38 cellular contexts compared by ENCODE assay signal in the genomic region with DNA sequence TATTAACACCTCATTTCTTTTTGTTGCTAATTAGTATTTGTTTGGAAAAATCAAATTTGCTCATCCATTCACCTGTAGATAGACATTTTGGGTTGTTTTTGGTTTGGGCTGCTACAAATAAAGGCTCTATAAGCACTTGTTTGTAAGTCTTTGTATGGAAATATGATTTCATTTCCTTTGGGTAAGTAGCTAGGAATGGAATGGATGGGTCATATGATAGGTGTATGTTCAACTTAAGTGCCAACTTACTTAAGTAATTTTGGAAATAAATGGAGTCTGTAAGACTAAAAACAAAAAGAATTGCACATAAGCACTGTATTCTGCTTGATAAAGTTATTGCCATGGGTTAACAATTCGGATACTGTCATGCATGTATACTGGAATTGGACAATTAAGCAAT.
"Had no signal": no experiment of that assay in that cellular context is flagged by ENCODE, and none has a peak within 500 bp of the region (broad histone marks: within the 10 kb centered on the region; RNA-seq: fewer than 3 reads in every experiment).

No MANE protein-coding gene starts in this region.

- H3K4me3 ChIP-seq: adrenal gland, ascending aorta, body of pancreas, breast epithelium, cardiac muscle cell had no signal

- H3K4me1 ChIP-seq: adrenal gland, ascending aorta, body of pancreas, breast epithelium had no signal

- H3K9me3 ChIP-seq: adrenal gland, ascending aorta, body of pancreas, breast epithelium had no signal

- H3K4me1 Mint-ChIP-seq: activated naive CD4-positive, alpha-beta T cell treated with anti-CD3 and anti-CD28 coated beads, Interleukin-2, amount 10 ng/mL, durations not matched to agents 7 days and 5 days; activated naive CD4-positive, alpha-beta T cell treated with anti-CD3 and anti-CD28 coated beads, Interleukin-2, amount 50 U/mL, for 24 hours; activated naive CD8-positive, alpha-beta T cell treated with anti-CD3 and anti-CD28 coated beads for 36 hours; activated naive CD8-positive, alpha-beta T cell treated with anti-CD3 and anti-CD28 coated beads, Interleukin-2, amount 10 ng/mL, durations not matched to agents 7 days and 5 days; activated naive CD8-positive, alpha-beta T cell treated with anti-CD3 and anti-CD28 coated beads, Interleukin-2, amount 50 U/mL, for 24 hours; activated T-helper 17 cell treated with anti-CD3 and anti-CD28 coated beads, Interleukin-2, amount 50 U/mL, for 72 hours; brain; central memory CD8-positive, alpha-beta T cell had no signal

- H3K36me3 ChIP-seq: adrenal gland, ascending aorta, brain microvascular endothelial cell, breast epithelium, cardiac muscle cell had no signal

- DNase-seq: activated effector memory CD4-positive, alpha-beta T cell treated with anti-CD3 and anti-CD28 coated beads, Interleukin-2, amount 50 U/mL, for 16 hours; activated effector memory CD4-positive, alpha-beta T cell treated with Interleukin-2 at 50 U/mL for 16 hours; activated gamma-delta T cell; activated gamma-delta T cell treated with Interleukin-2 at 50 U/mL for 16 hours; activated naive CD4-positive, alpha-beta T cell; activated naive CD4-positive, alpha-beta T cell treated with anti-CD3 and anti-CD28 coated beads for 36 hours; activated naive CD4-positive, alpha-beta T cell treated with anti-CD3 and anti-CD28 coated beads, Interleukin-2, amount 10 ng/mL, durations not matched to agents 7 days and 5 days; activated naive CD4-positive, alpha-beta T cell treated with anti-CD3 and anti-CD28 coated beads, Interleukin-2, amount 50 U/mL, for 16 hours; activated naive CD4-positive, alpha-beta T cell treated with Interleukin-2 at 50 U/mL for 16 hours; activated naive CD8-positive, alpha-beta T cell treated with anti-CD3 and anti-CD28 coated beads for 36 hours; activated naive CD8-positive, alpha-beta T cell treated with anti-CD3 and anti-CD28 coated beads, Interleukin-2, amount 10 ng/mL, durations not matched to agents 7 days and 5 days; activated naive CD8-positive, alpha-beta T cell treated with anti-CD3 and anti-CD28 coated beads, Interleukin-2, amount 50 U/mL, for 24 hours; activated T-cell treated with anti-CD3 and anti-CD28 coated beads, Interleukin-2, amount 50 U/mL, for 1 hour; activated T-cell treated with anti-CD3 and anti-CD28 coated beads, Interleukin-2, amount 50 U/mL, for 24 hours; activated T-cell treated with anti-CD3 and anti-CD28 coated beads, Interleukin-2, amount 50 U/mL, for 4 hours; activated T-cell treated with anti-CD3 and anti-CD28 coated beads, Interleukin-2, amount 50 U/mL, for 48 hours; adrenal gland; amniotic stem cell; amygdala; anterior cingulate cortex; aorta; body of pancreas; brain microvascular endothelial cell; caudate nucleus; central memory CD4-positive, alpha-beta T cell; cerebellar nuclear complex had no signal

- H3K27ac Mint-ChIP-seq: activated naive CD4-positive, alpha-beta T cell treated with anti-CD3 and anti-CD28 coated beads for 36 hours; activated naive CD4-positive, alpha-beta T cell treated with anti-CD3 and anti-CD28 coated beads, Interleukin-2, amount 50 U/mL, for 24 hours; activated naive CD4-positive, alpha-beta T cell treated with anti-CD3 and anti-CD28 coated beads, Interleukin-2, amount 50 U/mL, for 72 hours; activated naive CD8-positive, alpha-beta T cell; activated naive CD8-positive, alpha-beta T cell treated with anti-CD3 and anti-CD28 coated beads for 36 hours; activated naive CD8-positive, alpha-beta T cell treated with anti-CD3 and anti-CD28 coated beads, Interleukin-2, amount 10 ng/mL, durations not matched to agents 7 days and 5 days; activated naive CD8-positive, alpha-beta T cell treated with anti-CD3 and anti-CD28 coated beads, Interleukin-2, amount 50 U/mL, for 24 hours; activated T-cell treated with anti-CD3 and anti-CD28 coated beads, Interleukin-2, amount 50 U/mL, for 24 hours; activated T-helper 1 cell treated with anti-CD3 and anti-CD28 coated beads, Interleukin-12 subunit alpha, Interleukin-12 subunit beta, Interleukin-2, Interleukin-4 antibody, amounts not matched to agents 30 ng/mL and 10 ng/mL and 1 ng/mL, durations not matched to agents 14 hours and 24 hours and 36 hours; activated T-helper 17 cell treated with anti-CD3 and anti-CD28 coated beads, Interleukin-2, amount 50 U/mL, for 72 hours; activated T-helper 2 cell treated with anti-CD3 and anti-CD28 coated beads, Interferon-gamma antibody, Interleukin-2, Interleukin-4, amounts not matched to agents 10 μg/mL and 5 μg/mL and 100 μg/mL, durations not matched to agents 14 hours and 24 hours and 36 hours; brain had no signal

- H3K4me3 Mint-ChIP-seq: activated naive CD4-positive, alpha-beta T cell treated with anti-CD3 and anti-CD28 coated beads for 36 hours; activated naive CD4-positive, alpha-beta T cell treated with anti-CD3 and anti-CD28 coated beads, Interleukin-2, amount 10 ng/mL, durations not matched to agents 7 days and 5 days; activated naive CD4-positive, alpha-beta T cell treated with anti-CD3 and anti-CD28 coated beads, Interleukin-2, amount 50 U/mL, for 24 hours; activated naive CD8-positive, alpha-beta T cell; activated naive CD8-positive, alpha-beta T cell treated with anti-CD3 and anti-CD28 coated beads for 36 hours; activated naive CD8-positive, alpha-beta T cell treated with anti-CD3 and anti-CD28 coated beads, Interleukin-2, amount 10 ng/mL, durations not matched to agents 7 days and 5 days; activated naive CD8-positive, alpha-beta T cell treated with anti-CD3 and anti-CD28 coated beads, Interleukin-2, amount 50 U/mL, for 24 hours; activated T-cell treated with anti-CD3 and anti-CD28 coated beads, Interleukin-2, amount 50 U/mL, for 24 hours; activated T-cell treated with anti-CD3 and anti-CD28 coated beads, Interleukin-2, amount 50 U/mL, for 4 hours; activated T-helper 1 cell treated with anti-CD3 and anti-CD28 coated beads, Interleukin-12 subunit alpha, Interleukin-12 subunit beta, Interleukin-2, Interleukin-4 antibody, amounts not matched to agents 30 ng/mL and 10 ng/mL and 1 ng/mL, durations not matched to agents 14 hours and 24 hours and 36 hours; activated T-helper 17 cell treated with anti-CD3 and anti-CD28 coated beads, Interleukin-2, amount 50 U/mL, for 72 hours; brain; central memory CD8-positive, alpha-beta T cell had no signal

- H3K27me3 ChIP-seq: adrenal gland, ascending aorta, body of pancreas, brain microvascular endothelial cell, breast epithelium, cardiac muscle cell had no signal

- ATAC-seq: activated naive CD4-positive, alpha-beta T cell treated with anti-CD3 and anti-CD28 coated beads, Interleukin-2, amount 50 U/mL, for 72 hours; activated naive CD8-positive, alpha-beta T cell treated with anti-CD3 and anti-CD28 coated beads, Interleukin-2, amount 50 U/mL, for 24 hours; activated T-cell treated with anti-CD3 and anti-CD28 coated beads, Interleukin-2, amount 50 U/mL, for 4 hours; activated T-helper 17 cell treated with anti-CD3 and anti-CD28 coated beads, Interleukin-2, amount 50 U/mL, for 72 hours; body of pancreas had no signal

- H3K9me3 Mint-ChIP-seq: activated naive CD4-positive, alpha-beta T cell treated with anti-CD3 and anti-CD28 coated beads, Interleukin-2, amount 10 ng/mL, durations not matched to agents 7 days and 5 days; activated naive CD4-positive, alpha-beta T cell treated with anti-CD3 and anti-CD28 coated beads, Interleukin-2, amount 50 U/mL, for 24 hours; activated T-helper 17 cell treated with anti-CD3 and anti-CD28 coated beads, Interleukin-2, amount 50 U/mL, for 72 hours; central memory CD8-positive, alpha-beta T cell had no signal

- H3K36me3 Mint-ChIP-seq: activated naive CD4-positive, alpha-beta T cell treated with anti-CD3 and anti-CD28 coated beads, Interleukin-2, amount 10 ng/mL, durations not matched to agents 7 days and 5 days; activated naive CD4-positive, alpha-beta T cell treated with anti-CD3 and anti-CD28 coated beads, Interleukin-2, amount 50 U/mL, for 24 hours; activated naive CD8-positive, alpha-beta T cell; activated naive CD8-positive, alpha-beta T cell treated with anti-CD3 and anti-CD28 coated beads, Interleukin-2, amount 10 ng/mL, durations not matched to agents 7 days and 5 days; brain had no signal

- FAIRE-seq: astrocyte had no signal
